Comparison of ENCODE assay signal across 6 cellular contexts in genomic region chr15:40872791-40873526, GRCh38. TPM values are rescaled to one million over a fixed set of nuclear protein-coding genes. Genes with fewer than 3 reads are reported as not detected.
DNase-seq lines count a peak whose midpoint lies in the region; ATAC-seq, FAIRE-seq and TF ChIP-seq lines count a peak whose summit lies in the region.

No MANE protein-coding gene starts in this region.

- intact Hi-C loops in head of caudate nucleus (cut with DNase I) = no loop called here

- peak overlapping the region; percentile 93 to 99 for H3K27ac ChIP-seq in A549
- H3K27ac ChIP-seq in Karpas-422 (ENCODE audit: low read length) = no peak overlapping the region

- H3K36me3 ChIP-seq in Karpas-422 (ENCODE audit: insufficient read depth, low read length) = no peaks in the 10 kb centered on the region

- peak overlapping the region; percentile 94 for H3K4me2 ChIP-seq in A549
- peak overlapping the region; percentile 82 for H3K4me2 ChIP-seq in Karpas-422 (ENCODE audit: low read depth, low read length, poor library complexity, severe bottlenecking)

- no peak for TF ChIP-seq RAD21 in A549 (conservative IDR thresholded peaks at IDR 0.05 in 1 of 2, IDR thresholded peaks at IDR 0.05 in 1 of 2)

- no peaks in the 10 kb centered on the region for H3K4me1 Mint-ChIP-seq in glutamatergic neuron (ENCODE audit: low read depth, unreplicated experiment)

- POLR2A ChIA-PET in A549 (lab: Yijun Ruan, JAX) = interaction anchor here (0.9 to 1.7 kb wide), 7 partner anchors 9 to 22 kb away, joined by 4 to 17 read pairs (median 5); partner anchors contain the start of gene VPS18

- H3K4me3 ChIP-seq in A549 (peak overlapping the region; percentile 92), Karpas-422 (ENCODE audit: low read length) (peak overlapping the region; percentile 68; the same call in 1 of the 2 replicates)

- DNase-seq in A549 (ENCODE audit: low read depth in 1 of 2, low spot score in 1 of 2) = no peak
- no peak for DNase-seq in Karpas-422
- DNase-seq in glutamatergic neuron = no peak
- DNase-seq in NCI-H345 (lab: John Stamatoyannopoulos, UW) = no peak
- DNase-seq in head of caudate nucleus = no peak

- H3K9me3 ChIP-seq in A549 = no peaks in the 10 kb centered on the region
- no peaks in the 10 kb centered on the region for H3K9me3 ChIP-seq in Karpas-422 (ENCODE audit: low read length)

- H3K9me3 Mint-ChIP-seq in glutamatergic neuron (ENCODE audit: unreplicated experiment) = peaks cover 2% of the 10 kb centered on the region

- no peaks in the 10 kb centered on the region for H3K36me3 Mint-ChIP-seq in glutamatergic neuron (ENCODE audit: unreplicated experiment)

- peaks cover 10% of the 10 kb centered on the region for H3K27me3 Mint-ChIP-seq in glutamatergic neuron (ENCODE audit: unreplicated experiment)

- H3K27ac Mint-ChIP-seq in glutamatergic neuron (ENCODE audit: unreplicated experiment) = no peak overlapping the region

- ATAC-seq in A549 = no peak
- no peak for ATAC-seq in GM21447 (IDR thresholded peaks at IDR 0.05; ENCODE audit: unreplicated experiment)

- H3K79me2 ChIP-seq in Karpas-422 (ENCODE audit: low read length) = no peaks in the 10 kb centered on the region

- no peak for TF ChIP-seq CTCF in A549 (IDR thresholded peaks at IDR 0.05)
- TF ChIP-seq CTCF in glutamatergic neuron (IDR thresholded peaks at IDR 0.05; ENCODE audit: partially characterized antibody, unreplicated experiment) = no peak

- FAIRE-seq in A549 (lab: Jason Lieb, UNC) = no peak

- H2AFZ ChIP-seq in Karpas-422 (ENCODE audit: low read length) = no peak overlapping the region

- H3K4me1 ChIP-seq in A549 (peaks cover 12% of the 10 kb centered on the region), Karpas-422 (ENCODE audit: low read length) (peaks cover 22% of the 10 kb centered on the region)

- H3K9me2 ChIP-seq in Karpas-422 (replicated peaks; ENCODE audit: insufficient read depth, low read length) = no peaks in the 10 kb centered on the region

- no peak for TF ChIP-seq POLR2A in A549 (IDR thresholded peaks at IDR 0.05; ENCODE audit: low read length)

- CTCF ChIA-PET in A549 (lab: Yijun Ruan, JAX) = interaction anchor here (0.7 to 6.4 kb wide), 15 partner anchors 9 to 178 kb away, joined by 3 to 42 read pairs (median 4); partner anchors contain the start of genes GCHFR, PPP1R14D, RAD51 and VPS18

- 50% methylated on average over 22 of the region's 27 CpGs for WGBS in A549 (ENCODE audit: missing lambda C conversion rate)

- TF ChIP-seq EP300 in A549 (IDR thresholded peaks at IDR 0.05) = no peak

- H3K4me3 Mint-ChIP-seq in glutamatergic neuron (ENCODE audit: unreplicated experiment) = peak overlapping the region; percentile 77

- no peaks in the 10 kb centered on the region for H4K20me1 ChIP-seq in Karpas-422 (ENCODE audit: insufficient read depth, low read depth, low read length)

- no peaks in the 10 kb centered on the region for H3K27me3 ChIP-seq in Karpas-422 (ENCODE audit: low read length)

- H3K9ac ChIP-seq in Karpas-422 (ENCODE audit: low read length) = peak overlapping the region; percentile 68; the same call in 1 of the 2 replicates

TF ChIP-seq in A549, 52 proteins besides CTCF, POLR2A, EP300 and RAD21 (continues in another document):
- TF ChIP-seq CBX2 (IDR thresholded peaks at IDR 0.05; ENCODE audit: borderline replicate concordance, low read depth) (no peak), HES2 (IDR thresholded peaks at IDR 0.05) (no peak), HOXB5 (CRISPR knock-in tag; IDR thresholded peaks at IDR 0.05) (no peak), NFE2L2 (conservative IDR thresholded peaks at IDR 0.05; ENCODE audit: low read length) (no peak), USF2 (IDR thresholded peaks at IDR 0.05) (no peak), EHF (CRISPR knock-in tag; IDR thresholded peaks at IDR 0.05) (no peak), EHMT2 (IDR thresholded peaks at IDR 0.05; ENCODE audit: low read depth) (no peak), RCOR1 (IDR thresholded peaks at IDR 0.05; ENCODE audit: low read depth, low read length) (no peak), HMGXB4 (CRISPR knock-in tag; IDR thresholded peaks at IDR 0.05; ENCODE audit: borderline replicate concordance) (no peak)

RNA-seq across cellular contexts. Expression of gene RHOV, which starts 1.1 kb away (rescaled TPM):
- 13.0 and 13.9 TPM in 2 replicates for polyA plus RNA-seq in A549 (2011; rRNA removed)
- 6.4 and 7.3 TPM in 2 replicates for polyA plus RNA-seq in A549 (2012; cell fraction: cytosol; rRNA removed)
- 4.5 and 5.4 TPM in 2 replicates for polyA plus RNA-seq in A549 (2012; cell fraction: nucleus; rRNA removed)
- polyA plus RNA-seq in A549 (2017; fragmentation: RNase III; extraction: RNeasy Plus Mini Kit Qiagen cat#74134 plus additional on column Dnase treatment) = 4.9 to 7.6 TPM (median 6.9 TPM) in 3 replicates
- polyA minus RNA-seq in A549 (2011; rRNA and poly(A)+ RNA removed) = 8.2 and 10.0 TPM in 2 replicates
- total RNA-seq in Karpas-422 (2014; rRNA removed; shearing (Covaris generic); ENCODE audit: low replicate concordance) = 0.69 TPM in 1 of 2 replicates, not detected in the other
- total RNA-seq in glutamatergic neuron (ENCODE audit: unreplicated experiment) = 1.8 TPM

RNA-seq across cellular contexts. Expression of gene VPS18, which starts 21.3 kb away (rescaled TPM):
- polyA plus RNA-seq in A549 (2011; rRNA removed) = 9.0 and 10.7 TPM in 2 replicates
- polyA plus RNA-seq in A549 (2012; cell fraction: cytosol; rRNA removed) = 9.1 and 10.9 TPM in 2 replicates
- 23.3 and 26.0 TPM in 2 replicates for polyA plus RNA-seq in A549 (2012; cell fraction: nucleus; rRNA removed)
- 12.4 to 15.2 TPM (median 14.6 TPM) in 3 replicates for polyA plus RNA-seq in A549 (2017; fragmentation: RNase III; extraction: RNeasy Plus Mini Kit Qiagen cat#74134 plus additional on column Dnase treatment)
- 26.2 and 33.6 TPM in 2 replicates for polyA minus RNA-seq in A549 (2011; rRNA and poly(A)+ RNA removed)
- 12.6 and 18.1 TPM in 2 replicates for total RNA-seq in Karpas-422 (2014; rRNA removed; shearing (Covaris generic); ENCODE audit: low replicate concordance)
- 33.5 TPM for total RNA-seq in glutamatergic neuron (ENCODE audit: unreplicated experiment)

RNA-seq across cellular contexts. Expression of gene SPINT1, which starts 29.1 kb away (rescaled TPM):
- polyA plus RNA-seq in A549 (2011; rRNA removed) = 0.79 and 0.99 TPM in 2 replicates
- polyA plus RNA-seq in A549 (2012; cell fraction: cytosol; rRNA removed) = 0.31 and 0.38 TPM in 2 replicates
- polyA plus RNA-seq in A549 (2012; cell fraction: nucleus; rRNA removed) = 0.49 and 0.97 TPM in 2 replicates
- polyA plus RNA-seq in A549 (2017; fragmentation: RNase III; extraction: RNeasy Plus Mini Kit Qiagen cat#74134 plus additional on column Dnase treatment) = 0.28 to 0.80 TPM (median 0.54 TPM) in 3 replicates
- 1.2 and 2.4 TPM in 2 replicates for polyA minus RNA-seq in A549 (2011; rRNA and poly(A)+ RNA removed)
- 2.0 and 3.4 TPM in 2 replicates for total RNA-seq in Karpas-422 (2014; rRNA removed; shearing (Covaris generic); ENCODE audit: low replicate concordance)
- total RNA-seq in glutamatergic neuron (ENCODE audit: unreplicated experiment) = 6.0 TPM

RNA-seq across cellular contexts. Expression of gene PPP1R14D, which starts 44.5 kb away (rescaled TPM):
- polyA plus RNA-seq in A549 (2011; rRNA removed) (0.86 and 1.1 TPM in 2 replicates), A549 (2017; fragmentation: RNase III; extraction: RNeasy Plus Mini Kit Qiagen cat#74134 plus additional on column Dnase treatment) (0.21 to 0.46 TPM (median 0.45 TPM) in 3 replicates)
- 0.17 and 0.48 TPM in 2 replicates for polyA plus RNA-seq in A549 (2012; cell fraction: cytosol; rRNA removed)
- polyA plus RNA-seq in A549 (2012; cell fraction: nucleus; rRNA removed) = 0.10 TPM in 1 of 2 replicates, not detected in the other
- 0.29 and 0.39 TPM in 2 replicates for polyA minus RNA-seq in A549 (2011; rRNA and poly(A)+ RNA removed)
- total RNA-seq in Karpas-422 (2014; rRNA removed; shearing (Covaris generic); ENCODE audit: low replicate concordance) = not detected in 2 replicates
- total RNA-seq in glutamatergic neuron (ENCODE audit: unreplicated experiment) = not detected

RNA-seq across cellular contexts. Expression of gene DLL4, which starts 56.2 kb away (rescaled TPM):
- polyA plus RNA-seq in A549 (2011; rRNA removed) (0.09 and 0.16 TPM in 2 replicates), A549 (2017; fragmentation: RNase III; extraction: RNeasy Plus Mini Kit Qiagen cat#74134 plus additional on column Dnase treatment) (0.09 to 0.28 TPM (median 0.13 TPM) in 3 replicates)
- 0.16 and 0.21 TPM in 2 replicates for polyA plus RNA-seq in A549 (2012; cell fraction: cytosol; rRNA removed)
- 0.54 and 0.61 TPM in 2 replicates for polyA plus RNA-seq in A549 (2012; cell fraction: nucleus; rRNA removed)
- 0.21 and 0.24 TPM in 2 replicates for polyA minus RNA-seq in A549 (2011; rRNA and poly(A)+ RNA removed)
- 0.36 TPM in 1 of 2 replicates, not detected in the other for total RNA-seq in Karpas-422 (2014; rRNA removed; shearing (Covaris generic); ENCODE audit: low replicate concordance)
- 12.5 TPM for total RNA-seq in glutamatergic neuron (ENCODE audit: unreplicated experiment)
